ENCODE assay signal across 8 cellular contexts in genomic region chr16:720507-720989, GRCh38. TPM values are rescaled to one million over a fixed set of nuclear protein-coding genes. Genes with fewer than 3 reads are reported as not detected.
DNase-seq lines count a peak whose midpoint lies in the region; ATAC-seq and TF ChIP-seq lines count a peak whose summit lies in the region.

No MANE protein-coding gene starts in this region.

- no peak for TF ChIP-seq RAD21 in Ishikawa (IDR thresholded peaks at IDR 0.05; ENCODE audit: low read depth)

- CTCF ChIA-PET in activated CD4-positive, alpha-beta T cell treated with anti-CD3 and anti-CD28 coated beads, Interleukin-2, amount 10 ng/mL, durations not matched to agents 7 days and 5 days (lab: Charles Lee) = interaction anchor here (0.6 to 2.2 kb wide), 7 partner anchors 8 to 896 kb away, joined by 3 to 9 read pairs (median 5); partner anchors contain the start of genes CHTF18, CIAO3 and RPUSD1
- CTCF ChIA-PET in naive thymus-derived CD4-positive, alpha-beta T cell (lab: Charles Lee) = interaction anchor here (0.6 to 1.5 kb wide), 5 partner anchors 8 to 65 kb away, joined by 3 to 4 read pairs (median 3); no protein-coding TSS in a partner anchor

- no peaks in the 10 kb centered on the region for H3K36me3 Mint-ChIP-seq in activated CD4-positive, alpha-beta T cell treated with anti-CD3 and anti-CD28 coated beads, Interleukin-2, amount 10 ng/mL, durations not matched to agents 7 days and 5 days (ENCODE audit: low read depth)
- no peaks in the 10 kb centered on the region for H3K36me3 Mint-ChIP-seq in naive thymus-derived CD4-positive, alpha-beta T cell

- H3K27me3 Mint-ChIP-seq in activated CD4-positive, alpha-beta T cell treated with anti-CD3 and anti-CD28 coated beads, Interleukin-2, amount 10 ng/mL, durations not matched to agents 7 days and 5 days = peaks cover 10% of the 10 kb centered on the region
- H3K27me3 Mint-ChIP-seq in naive thymus-derived CD4-positive, alpha-beta T cell = peaks cover 0 to 19% (median 0%) of the 10 kb centered on the region in 5 donors

- no peak for TF ChIP-seq EP300 in Ishikawa (IDR thresholded peaks at IDR 0.05; ENCODE audit: borderline replicate concordance)

- intact Hi-C loops in esophagus squamous epithelium (cut with DNase I) = no loop called here
- intact Hi-C loops in naive thymus-derived CD4-positive, alpha-beta T cell (cut with micrococcal nuclease) = no loop called here
- intact Hi-C loops in aorta (cut with DNase I) = loop anchor here in 1 of 2 donors (2.0 kb wide), 1 partner anchor 20 kb away; the partner anchor contains the start of gene CIAO3

- peak; percentile 71 for DNase-seq in D341Med (ENCODE audit: low spot score)
- no peak for DNase-seq in activated CD4-positive, alpha-beta T cell treated with anti-CD3 and anti-CD28 coated beads, Interleukin-2, amount 10 ng/mL, durations not matched to agents 7 days and 5 days
- no peak for DNase-seq in esophagus squamous epithelium (lab: John Stamatoyannopoulos, UW)
- peak in 1 of 9 donors; percentile 55 for DNase-seq in naive thymus-derived CD4-positive, alpha-beta T cell
- no peak for DNase-seq in aorta
- DNase-seq in activated gamma-delta T cell treated with Interleukin-2 at 50 U/mL for 16 hours = no peak

- H3K36me3 ChIP-seq in esophagus squamous epithelium (no peaks in the 10 kb centered on the region), aorta (ENCODE audit: control insufficient read depth in 1 of 2, insufficient read depth in 2 of 2, low read length in 1 of 2) (no peaks in the 10 kb centered on the region)
- H3K36me3 ChIP-seq in naive thymus-derived CD4-positive, alpha-beta T cell (ENCODE audit: control insufficient read depth in 2 of 3, insufficient read depth in 3 of 3, low read length in 3 of 3) = no peaks in the 10 kb centered on the region

- peak overlapping the region; percentile 68 for H3K4me3 Mint-ChIP-seq in activated CD4-positive, alpha-beta T cell treated with anti-CD3 and anti-CD28 coated beads, Interleukin-2, amount 10 ng/mL, durations not matched to agents 7 days and 5 days
- peak overlapping the region; percentile 72 to 92 (median 82) for H3K4me3 Mint-ChIP-seq in naive thymus-derived CD4-positive, alpha-beta T cell

- H3K4me3 ChIP-seq in esophagus squamous epithelium (peak overlapping the region; percentile 59 to 87 (median 72)), aorta (ENCODE audit: low read length in 2 of 2) (peak overlapping the region; percentile 60 to 68)
- H3K4me3 ChIP-seq in naive thymus-derived CD4-positive, alpha-beta T cell (ENCODE audit: low read length) = peak overlapping the region; percentile 62

- no peak for TF ChIP-seq POLR2A in esophagus squamous epithelium (IDR thresholded peaks at IDR 0.05)

- H3K27ac ChIP-seq in esophagus squamous epithelium = peak overlapping the region; percentile 78 to 90 (median 84)
- H3K27ac ChIP-seq in naive thymus-derived CD4-positive, alpha-beta T cell (ENCODE audit: low read depth, low read length) = peak overlapping the region; percentile 60
- H3K27ac ChIP-seq in aorta (ENCODE audit: low read depth in 1 of 2, low read length in 2 of 2) = peak overlapping the region in 1 of 2 donors; percentile 48

- ATAC-seq in GM19351 (IDR thresholded peaks at IDR 0.05; ENCODE audit: unreplicated experiment) = peak; percentile 22
- ATAC-seq in naive thymus-derived CD4-positive, alpha-beta T cell = peak; percentile 10
- ATAC-seq in aorta (ENCODE audit: low FRiP score) = peak; percentile 2

- peaks cover 14% of the 10 kb centered on the region for H3K4me1 Mint-ChIP-seq in activated CD4-positive, alpha-beta T cell treated with anti-CD3 and anti-CD28 coated beads, Interleukin-2, amount 10 ng/mL, durations not matched to agents 7 days and 5 days
- H3K4me1 Mint-ChIP-seq in naive thymus-derived CD4-positive, alpha-beta T cell = peaks cover 0 to 30% (median 17%) of the 10 kb centered on the region in 7 donors

- H3K9me3 ChIP-seq in esophagus squamous epithelium (no peaks in the 10 kb centered on the region), aorta (ENCODE audit: control insufficient read depth, low read length) (no peaks in the 10 kb centered on the region)
- no peaks in the 10 kb centered on the region for H3K9me3 ChIP-seq in naive thymus-derived CD4-positive, alpha-beta T cell (ENCODE audit: control insufficient read depth in 2 of 3, low read length in 3 of 3)

- POLR2A ChIA-PET in activated CD4-positive, alpha-beta T cell treated with anti-CD3 and anti-CD28 coated beads, Interleukin-2, amount 10 ng/mL, durations not matched to agents 7 days and 5 days (lab: Charles Lee) = interaction anchor here (1.0 kb wide), 1 partner anchor 85 kb away, joined by 3 read pairs; the partner anchor contains the start of gene METTL26
- POLR2A ChIA-PET in naive thymus-derived CD4-positive, alpha-beta T cell (lab: Charles Lee) = interaction anchor here (0.6 to 2.2 kb wide), 12 partner anchors 10 to 40 kb away, joined by 3 to 11 read pairs (median 3); partner anchors contain the start of genes CIAO3, STUB1 and WDR24

- peaks cover 0 to 38% (median 6%) of the 10 kb centered on the region in 4 donors for H3K27me3 ChIP-seq in esophagus squamous epithelium
- H3K27me3 ChIP-seq in naive thymus-derived CD4-positive, alpha-beta T cell (ENCODE audit: control insufficient read depth in 2 of 2, insufficient read depth in 2 of 2, low read length in 2 of 2) = no peaks in the 10 kb centered on the region
- no peaks in the 10 kb centered on the region for H3K27me3 ChIP-seq in aorta (ENCODE audit: control insufficient read depth in 1 of 2, insufficient read depth in 2 of 2, low read length in 1 of 2)

- 0% methylated on average over 1 of the region's 37 CpGs for WGBS in esophagus squamous epithelium, 2 donors
- 0% methylated on average over 37 of the region's 37 CpGs for WGBS in aorta, 2 donors

- no peak for TF ChIP-seq CTCF in esophagus squamous epithelium (IDR thresholded peaks at IDR 0.05)

- H3K9me3 Mint-ChIP-seq in activated CD4-positive, alpha-beta T cell treated with anti-CD3 and anti-CD28 coated beads, Interleukin-2, amount 10 ng/mL, durations not matched to agents 7 days and 5 days = no peaks in the 10 kb centered on the region
- no peaks in the 10 kb centered on the region for H3K9me3 Mint-ChIP-seq in naive thymus-derived CD4-positive, alpha-beta T cell

- peaks cover 27 to 55% (median 29%) of the 10 kb centered on the region in 3 donors for H3K4me1 ChIP-seq in esophagus squamous epithelium
- H3K4me1 ChIP-seq in naive thymus-derived CD4-positive, alpha-beta T cell (ENCODE audit: control insufficient read depth in 2 of 2, insufficient read depth in 2 of 2, low read length in 2 of 2) = peaks cover 17 to 25% of the 10 kb centered on the region in 2 donors
- H3K4me1 ChIP-seq in aorta (ENCODE audit: control insufficient read depth in 1 of 2, insufficient read depth in 2 of 2, low read length in 2 of 2) = no peaks in the 10 kb centered on the region

- H3K27ac Mint-ChIP-seq in activated CD4-positive, alpha-beta T cell treated with anti-CD3 and anti-CD28 coated beads, Interleukin-2, amount 10 ng/mL, durations not matched to agents 7 days and 5 days = peak overlapping the region; percentile 76
- H3K27ac Mint-ChIP-seq in naive thymus-derived CD4-positive, alpha-beta T cell = peak overlapping the region in 7 of 9 donors; percentile 33 to 67 (median 53)

TF ChIP-seq in Ishikawa, 13 proteins besides CTCF, POLR2A, EP300 and RAD21:
- TF ChIP-seq TCF12 (IDR thresholded peaks at IDR 0.05; ENCODE audit: low read depth) = no peak
- TF ChIP-seq, protein P1, sequence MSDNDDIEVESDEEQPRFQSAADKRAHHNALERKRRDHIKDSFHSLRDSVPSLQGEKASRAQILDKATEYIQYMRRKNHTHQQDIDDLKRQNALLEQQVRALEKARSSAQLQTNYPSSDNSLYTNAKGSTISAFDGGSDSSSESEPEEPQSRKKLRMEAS (IDR thresholded peaks at IDR 0.05) = peak; percentile 36; the same call in 1 of the 2 replicates

RNA-seq across cellular contexts. Expression of gene ANTKMT, which starts 0.4 kb away (rescaled TPM):
- 1 to 10 TPM; 5.5 to 8.7 TPM for total RNA-seq in activated CD4-positive, alpha-beta T cell treated with anti-CD3 and anti-CD28 coated beads, Interleukin-2, amount 10 ng/mL, durations not matched to agents 7 days and 5 days
- total RNA-seq in esophagus squamous epithelium (10 to 100 TPM; 11.6 to 29.1 (median 24.2) TPM), aorta (10 to 100 TPM; 18.6 to 25.7 TPM)
- 10 to 100 TPM; 11.9 to 20.7 (median 13.6) TPM for total RNA-seq in naive thymus-derived CD4-positive, alpha-beta T cell
- 10 to 100 TPM; 14.7 to 26.8 TPM for polyA plus RNA-seq in naive thymus-derived CD4-positive, alpha-beta T cell
- 10 to 100 TPM; 13.1 to 33.0 TPM for polyA plus RNA-seq in aorta

RNA-seq across cellular contexts. Expression of gene METRN, which starts 5.6 kb away (rescaled TPM):
- 1 to 10 TPM; 2.5 to 3.0 TPM for total RNA-seq in activated CD4-positive, alpha-beta T cell treated with anti-CD3 and anti-CD28 coated beads, Interleukin-2, amount 10 ng/mL, durations not matched to agents 7 days and 5 days
- 10 to 100 TPM in 2 of 4 donors, 1 to 10 TPM in 2; 4.2 to 12.7 (median 8.8) TPM for total RNA-seq in esophagus squamous epithelium
- total RNA-seq in naive thymus-derived CD4-positive, alpha-beta T cell = 1 to 10 TPM; 4.8 to 5.1 (median 5.0) TPM
- polyA plus RNA-seq in naive thymus-derived CD4-positive, alpha-beta T cell = 1 to 10 TPM; 3.7 to 4.5 TPM
- total RNA-seq in aorta = 10 to 100 TPM; 22.7 to 26.6 TPM
- polyA plus RNA-seq in aorta = 10 to 100 TPM; 26.7 to 61.3 TPM

RNA-seq across cellular contexts. Expression of gene CCDC78, which starts 5.7 kb away (rescaled TPM):
- 1 to 10 TPM; 1.6 to 2.3 TPM for total RNA-seq in activated CD4-positive, alpha-beta T cell treated with anti-CD3 and anti-CD28 coated beads, Interleukin-2, amount 10 ng/mL, durations not matched to agents 7 days and 5 days
- total RNA-seq in esophagus squamous epithelium (1 to 10 TPM in 1 of 4 donors, under 1 TPM in 3; under 0.01 to 1.0 (median 0.47) TPM), aorta (1 to 10 TPM in 1 of 2 donors, under 1 TPM in 1; 0.39 to 1.7 TPM)
- total RNA-seq in naive thymus-derived CD4-positive, alpha-beta T cell = 1 to 10 TPM; 2.6 to 4.4 (median 3.0) TPM
- not detected for polyA plus RNA-seq in naive thymus-derived CD4-positive, alpha-beta T cell
- under 1 TPM in 1 of 2 donors, not detected in 1; 0.97 TPM for polyA plus RNA-seq in aorta

RNA-seq across cellular contexts. Expression of gene HAGHL, which starts 6.4 kb away (rescaled TPM):
- 1 to 10 TPM; 5.0 to 5.7 TPM for total RNA-seq in activated CD4-positive, alpha-beta T cell treated with anti-CD3 and anti-CD28 coated beads, Interleukin-2, amount 10 ng/mL, durations not matched to agents 7 days and 5 days
- total RNA-seq in esophagus squamous epithelium (1 to 10 TPM in 3 of 4 donors, not detected in 1; 1.7 to 5.7 (median 4.8) TPM), aorta (1 to 10 TPM; 2.4 to 3.8 TPM)
- total RNA-seq in naive thymus-derived CD4-positive, alpha-beta T cell = 10 to 100 TPM in 3 of 5 experiments, 1 to 10 TPM in 2; 5.5 to 14.6 (median 10.7) TPM
- polyA plus RNA-seq in naive thymus-derived CD4-positive, alpha-beta T cell = 1 to 10 TPM in 1 of 2 donors, under 1 TPM in 1; 0.72 to 1.1 TPM
- polyA plus RNA-seq in aorta = 10 to 100 TPM in 1 of 2 donors, 1 to 10 TPM in 1; 2.8 to 22.5 TPM

RNA-seq across cellular contexts. Expression of gene FBXL16, which starts 14.9 kb away (rescaled TPM):
- 10 to 100 TPM; 12.7 to 14.3 TPM for total RNA-seq in activated CD4-positive, alpha-beta T cell treated with anti-CD3 and anti-CD28 coated beads, Interleukin-2, amount 10 ng/mL, durations not matched to agents 7 days and 5 days
- total RNA-seq in esophagus squamous epithelium (1 to 10 TPM; 2.2 to 8.4 (median 3.7) TPM), aorta (under 1 TPM; 0.16 to 0.18 TPM)
- 10 to 100 TPM; 13.2 to 45.4 (median 18.0) TPM for total RNA-seq in naive thymus-derived CD4-positive, alpha-beta T cell
- polyA plus RNA-seq in naive thymus-derived CD4-positive, alpha-beta T cell = 10 to 100 TPM; 11.1 to 21.1 TPM
- not detected for polyA plus RNA-seq in aorta
